ENCODE assay signal across 27 cellular contexts in the genomic region with DNA sequence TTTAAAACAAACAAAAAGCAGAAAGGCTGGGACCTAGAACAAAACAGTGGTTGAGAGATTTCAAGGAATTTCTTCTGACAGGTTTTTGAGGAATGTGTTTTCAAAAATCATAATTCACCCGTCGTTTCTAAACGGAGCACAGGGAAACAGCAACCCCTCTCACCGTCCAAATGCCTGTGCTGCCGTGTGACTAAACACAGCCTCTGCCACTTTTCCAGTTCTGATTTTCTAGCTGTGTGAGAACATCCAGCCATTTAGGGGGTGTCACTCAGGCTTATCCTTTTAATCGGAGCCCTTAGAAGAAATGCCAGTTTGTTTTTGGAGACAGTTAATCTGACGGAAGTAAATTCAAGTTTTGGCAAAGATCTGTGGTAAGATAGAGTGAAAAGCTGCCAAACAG.
A peak's percentile ranks its signal among the peaks of the same experiment; 100 is the strongest.
DNase-seq lines count a peak whose midpoint lies in the region; ATAC-seq, FAIRE-seq and TF ChIP-seq lines count a peak whose summit lies in the region.
"Had no signal": no experiment of that assay in that cellular context is flagged by ENCODE, and none has a peak within 500 bp of the region (broad histone marks: within the 10 kb centered on the region; RNA-seq: fewer than 3 reads in every experiment).

No MANE protein-coding gene starts in this region.

- ATAC-seq in GM23338 (no peak), esophagus mucosa (peak; percentile 59)
- ATAC-seq: A549, GM12878, HCT116 had no signal

- no peak overlapping the region for H3K4me3 ChIP-seq in GM23338
- H3K4me3 ChIP-seq in astrocyte (ENCODE audit: insufficient read depth, low read depth, low read length): no peak overlapping the region
- no peak overlapping the region for H3K4me3 ChIP-seq in neural progenitor cell
- H3K4me3 ChIP-seq: A549, GM12878, GM23248 had no signal

- no peaks in the 10 kb centered on the region for H4K20me1 ChIP-seq in GM23338 (replicated peaks; ENCODE audit: insufficient read depth)
- no peaks in the 10 kb centered on the region for H4K20me1 ChIP-seq in astrocyte (ENCODE audit: insufficient read depth, low read length)
- H4K20me1 ChIP-seq in neural progenitor cell (ENCODE audit: low read depth): no peaks in the 10 kb centered on the region

- no peak for DNase-seq in GM23338 (ENCODE audit: low spot score)
- no peak for DNase-seq in astrocyte (ENCODE audit: low read depth)
- DNase-seq in neural progenitor cell (ENCODE audit: low spot score): no peak
- DNase-seq in HCEC 1CT: no peak
- no peak for DNase-seq in NCI-H446 treated with DMSO at 0.1 percent for 48 hours (lab: John Stamatoyannopoulos, UW)
- DNase-seq in NCI-H146 (lab: John Stamatoyannopoulos, UW): no peak
- DNase-seq in occipital lobe (lab: John Stamatoyannopoulos, UW): no peak
- DNase-seq: AML-193; C1 segment of cervical spinal cord; CD4-positive, alpha-beta memory T cell; COR-L47; EL; GDM1; GM23248; Karpas-422; NCI-H1092; NCI-H1417 treated with DMSO at 0.1 percent for 48 hours; NCI-H187; NCI-H2081 treated with DMSO at 0.1 percent for 48 hours; NCI-H2171; NCI-H226; NCI-H510A treated with DMSO at 0.1 percent for 48 hours; SK-N-SH had no signal

- FAIRE-seq in astrocyte (lab: Jason Lieb, UNC): no peak
- FAIRE-seq: A549, GM12878 had no signal

- peaks cover 9% of the 10 kb centered on the region for H3K4me1 ChIP-seq in GM23338 (ENCODE audit: insufficient read depth)
- H3K4me1 ChIP-seq in astrocyte (ENCODE audit: insufficient read depth, low read length): peaks cover 5% of the 10 kb centered on the region
- H3K4me1 ChIP-seq in neural progenitor cell: peaks cover 20% of the 10 kb centered on the region
- H3K4me1 ChIP-seq: A549 had no signal

- H3K27me3 ChIP-seq in GM23338 (ENCODE audit: insufficient read depth) (no peaks in the 10 kb centered on the region), astrocyte (ENCODE audit: insufficient read depth, low read length) (no peaks in the 10 kb centered on the region), neural progenitor cell (no peaks in the 10 kb centered on the region)

- H3K27ac ChIP-seq in GM23338 (ENCODE audit: low read depth) (no peak overlapping the region), astrocyte (ENCODE audit: low read depth, low read length) (no peak overlapping the region), neural progenitor cell (no peak overlapping the region)
- H3K27ac ChIP-seq: A549, GM23248 had no signal

- peaks cover 4% of the 10 kb centered on the region for H3K27me3 Mint-ChIP-seq in GM23338 (ENCODE audit: insufficient read depth, low read depth, poor library complexity)
- no peaks in the 10 kb centered on the region for H3K27me3 Mint-ChIP-seq in astrocyte (ENCODE audit: low read depth, unreplicated experiment)
- peaks cover 2% of the 10 kb centered on the region for H3K27me3 Mint-ChIP-seq in neural progenitor cell (ENCODE audit: insufficient read depth, low read depth)
- H3K27me3 Mint-ChIP-seq: CD4-positive, alpha-beta memory T cell had no signal

- no peaks in the 10 kb centered on the region for H3K36me3 ChIP-seq in GM23338 (ENCODE audit: insufficient read depth)
- H3K36me3 ChIP-seq in astrocyte (ENCODE audit: insufficient read depth, low read length): no peaks in the 10 kb centered on the region
- H3K36me3 ChIP-seq in neural progenitor cell: no peaks in the 10 kb centered on the region

- H2AFZ ChIP-seq in GM23338: peak overlapping the region; percentile 12; the same call in 1 of the 2 replicates
- no peak overlapping the region for H2AFZ ChIP-seq in astrocyte (ENCODE audit: low read depth, low read length)
- peak overlapping the region; percentile 81 for H2AFZ ChIP-seq in neural progenitor cell (replicated peaks)
- H2AFZ ChIP-seq: GM23248 had no signal

- H3F3A ChIP-seq in GM23338 (replicated peaks; ENCODE audit: low read depth): no peaks in the 10 kb centered on the region
- H3F3A ChIP-seq in neural progenitor cell (ENCODE audit: low read depth): no peaks in the 10 kb centered on the region

- H3K4me2 ChIP-seq in GM23338 (peak overlapping the region; percentile 36; the same call in 1 of the 2 replicates), astrocyte (ENCODE audit: low read length) (peak overlapping the region; percentile 43), neural progenitor cell (peak overlapping the region; percentile 63)
- H3K4me2 ChIP-seq: A549, SK-N-SH had no signal

- H3K27ac Mint-ChIP-seq in GM23338 (no peak overlapping the region), astrocyte (ENCODE audit: unreplicated experiment) (no peak overlapping the region), neural progenitor cell (peak overlapping the region; percentile 98)
- H3K27ac Mint-ChIP-seq: CD4-positive, alpha-beta memory T cell had no signal

- no peaks in the 10 kb centered on the region for H3K9me3 ChIP-seq in astrocyte (ENCODE audit: insufficient read depth, low read depth, low read length)
- no peaks in the 10 kb centered on the region for H3K9me3 ChIP-seq in neural progenitor cell (ENCODE audit: low read depth)
- H3K9me3 ChIP-seq: A549, SK-N-SH had no signal

- peaks cover 4% of the 10 kb centered on the region; the same call in 2 of the 3 replicates for H3K36me3 Mint-ChIP-seq in GM23338 (ENCODE audit: low read depth)
- peaks cover 2% of the 10 kb centered on the region for H3K36me3 Mint-ChIP-seq in astrocyte (ENCODE audit: low read depth, unreplicated experiment)
- no peaks in the 10 kb centered on the region for H3K36me3 Mint-ChIP-seq in neural progenitor cell
- H3K36me3 Mint-ChIP-seq: CD4-positive, alpha-beta memory T cell had no signal

- H3K79me2 ChIP-seq in GM23338 (replicated peaks; ENCODE audit: insufficient read depth) (no peaks in the 10 kb centered on the region), astrocyte (ENCODE audit: insufficient read depth, low read length) (no peaks in the 10 kb centered on the region), neural progenitor cell (ENCODE audit: low read depth) (no peaks in the 10 kb centered on the region)

- no peak overlapping the region for H3K4me3 Mint-ChIP-seq in GM23338
- H3K4me3 Mint-ChIP-seq in astrocyte (ENCODE audit: unreplicated experiment): no peak overlapping the region
- no peak overlapping the region for H3K4me3 Mint-ChIP-seq in neural progenitor cell
- H3K4me3 Mint-ChIP-seq: CD4-positive, alpha-beta memory T cell had no signal

- H3K9me3 Mint-ChIP-seq in GM23338 (peaks cover 7% of the 10 kb centered on the region; the same call in 1 of the 3 replicates), astrocyte (ENCODE audit: unreplicated experiment) (no peaks in the 10 kb centered on the region), neural progenitor cell (peaks cover 8% of the 10 kb centered on the region)

- H3K4me1 Mint-ChIP-seq in GM23338: peaks cover 21% of the 10 kb centered on the region
- no peaks in the 10 kb centered on the region for H3K4me1 Mint-ChIP-seq in astrocyte (ENCODE audit: low read depth, unreplicated experiment)
- H3K4me1 Mint-ChIP-seq in neural progenitor cell: peaks cover 26% of the 10 kb centered on the region
- H3K4me1 Mint-ChIP-seq: CD4-positive, alpha-beta memory T cell had no signal

- no peaks in the 10 kb centered on the region; the same call in 1 of the 2 replicates for H3K9me2 ChIP-seq in GM23338 (ENCODE audit: insufficient read depth)
- H3K9me2 ChIP-seq: SK-N-SH had no signal

- TF ChIP-seq CTCF in GM23338 (conservative IDR thresholded peaks at IDR 0.05; ENCODE audit: low read depth in 2 of 2) (no peak), astrocyte (IDR thresholded peaks at IDR 0.05; ENCODE audit: insufficient read depth, low read depth, low read length) (no peak), neural progenitor cell (IDR thresholded peaks at IDR 0.05) (no peak)

- H3K9ac ChIP-seq in astrocyte (ENCODE audit: low read length) (no peak overlapping the region), neural progenitor cell (no peak overlapping the region)
- H3K9ac ChIP-seq: GM23248, SK-N-SH had no signal

TF ChIP-seq in GM23338, 12 proteins besides CTCF, POLR2A, EP300 and RAD21:
- TF ChIP-seq JUNB (IDR thresholded peaks at IDR 0.05; ENCODE audit: unreplicated experiment) (no peak), CREB1 (CRISPR knock-in tag; IDR thresholded peaks at IDR 0.05; ENCODE audit: low read depth) (no peak), ZNF331 (CRISPR knock-in tag; IDR thresholded peaks at IDR 0.05; ENCODE audit: low read depth) (no peak), EZH2phosphoT487 (IDR thresholded peaks at IDR 0.05; ENCODE audit: unreplicated experiment) (no peak), STAT1 (IDR thresholded peaks at IDR 0.05; ENCODE audit: unreplicated experiment) (no peak), ZNF114 (CRISPR knock-in tag; IDR thresholded peaks at IDR 0.05) (no peak)
